Comparison of ENCODE assay signal across 18 cellular contexts in the genomic region with DNA sequence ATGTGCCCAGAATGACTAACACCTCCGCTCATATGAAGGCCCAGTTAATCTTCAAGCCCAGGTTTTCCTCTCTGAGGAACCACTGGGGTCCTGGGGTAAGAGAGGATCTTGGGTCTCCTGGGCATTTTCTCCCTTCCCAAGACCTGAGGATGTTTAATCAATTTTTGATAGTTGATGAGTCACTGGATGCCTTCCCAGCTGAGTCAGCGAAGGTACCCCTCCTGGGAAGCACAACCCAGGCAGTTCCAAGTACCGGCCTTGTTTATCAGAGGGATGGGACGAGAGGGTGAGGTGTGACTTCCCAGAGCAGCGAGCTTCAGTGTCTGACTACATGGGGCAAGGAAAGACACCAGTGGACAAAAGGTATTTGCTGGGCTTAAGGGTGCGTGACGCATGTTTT.
DNase-seq lines count a peak whose midpoint lies in the region; ATAC-seq and TF ChIP-seq lines count a peak whose summit lies in the region.
"Had no signal": no experiment of that assay in that cellular context is flagged by ENCODE, and none has a peak within 500 bp of the region (broad histone marks: within the 10 kb centered on the region; RNA-seq: fewer than 3 reads in every experiment).

No MANE protein-coding gene starts in this region.

- H3K27ac ChIP-seq in stomach (no peak overlapping the region), sigmoid colon (no peak overlapping the region)
- H3K27ac ChIP-seq: vagina had no signal

- 84 to 93% (median 88%) methylated on average over 7 of the region's 7 CpGs for WGBS in stomach, 5 donors
- WGBS in sigmoid colon, 2 donors: 91 to 93% methylated on average over 7 of the region's 7 CpGs

- TF ChIP-seq POLR2A in stomach (IDR thresholded peaks at IDR 0.05): no peak
- no peak for TF ChIP-seq POLR2A in sigmoid colon (IDR thresholded peaks at IDR 0.05)

- DNase-seq in EH (ENCODE audit: low read depth) (peak; percentile 24), M059J (ENCODE audit: low read depth) (peak; percentile 83), astrocyte of the hippocampus (ENCODE audit: low read depth, low spot score) (peak; percentile 70), kidney epithelial cell (ENCODE audit: low read depth) (peak; percentile 41), stomach (no peak), sigmoid colon (no peak), OCI-M2 (lab: John Stamatoyannopoulos, UW; ENCODE audit: unreplicated experiment) (no peak)
- DNase-seq: activated CD8-positive, alpha-beta T cell treated with anti-CD3 and anti-CD28 coated beads for 36 hours; endodermal cell; H9; hypothalamus; NCI-H1417 treated with DMSO at 0.1 percent for 48 hours; NCI-H2171; NCI-H774 had no signal

- no peak for ATAC-seq in GM21619 (IDR thresholded peaks at IDR 0.05; ENCODE audit: unreplicated experiment)
- ATAC-seq: activated CD8-positive, alpha-beta T cell treated with anti-CD3 and anti-CD28 coated beads for 36 hours; left lobe of liver; sciatic nerve had no signal

- H3K4me3 ChIP-seq in kidney epithelial cell (ENCODE audit: low read depth, low read length) (no peak overlapping the region), stomach (no peak overlapping the region), sigmoid colon (no peak overlapping the region)
- H3K4me3 ChIP-seq: vagina had no signal

- no peak for TF ChIP-seq CTCF in kidney epithelial cell (IDR thresholded peaks at IDR 0.05; ENCODE audit: insufficient read depth, low read length, poor library complexity, severe bottlenecking)
- TF ChIP-seq CTCF in stomach (IDR thresholded peaks at IDR 0.05): no peak
- no peak for TF ChIP-seq CTCF in sigmoid colon (IDR thresholded peaks at IDR 0.05)

- H3K4me1 ChIP-seq in stomach (peaks cover 4 to 21% (median 12%) of the 10 kb centered on the region in 4 donors), sigmoid colon (peaks cover 0 to 17% (median 11%) of the 10 kb centered on the region in 4 donors)
- H3K4me1 ChIP-seq: vagina had no signal

- H3K9me3 ChIP-seq in stomach (no peaks in the 10 kb centered on the region), sigmoid colon (no peaks in the 10 kb centered on the region)
- H3K9me3 ChIP-seq: vagina had no signal

- TF ChIP-seq EP300 in stomach (IDR thresholded peaks at IDR 0.05) (no peak), sigmoid colon (IDR thresholded peaks at IDR 0.05) (no peak)

- intact Hi-C loops in stomach (cut with DNase I; ENCODE audit: low total_unique reads): loop anchor here (10.0 kb wide), 1 partner anchor 535 kb away; no protein-coding TSS in a partner anchor
- intact Hi-C loops in sigmoid colon (cut with DNase I): no loop called here

- H3K36me3 ChIP-seq in kidney epithelial cell (ENCODE audit: control insufficient read depth, insufficient read depth, low read length): no peaks in the 10 kb centered on the region
- no peaks in the 10 kb centered on the region for H3K36me3 ChIP-seq in stomach
- H3K36me3 ChIP-seq in sigmoid colon: no peaks in the 10 kb centered on the region
- H3K36me3 ChIP-seq: vagina had no signal

- H3K27me3 ChIP-seq in kidney epithelial cell (ENCODE audit: control insufficient read depth, insufficient read depth, low read length): no peaks in the 10 kb centered on the region
- no peaks in the 10 kb centered on the region for H3K27me3 ChIP-seq in stomach
- no peaks in the 10 kb centered on the region for H3K27me3 ChIP-seq in sigmoid colon
- H3K27me3 ChIP-seq: vagina had no signal

Comparison
In these comparisons a context has a peak if more than half of its experiments do, and no peak if none do; other contexts are left out.
1. DNase-seq: peak in EH (single experiment), M059J (single experiment), astrocyte of the hippocampus (single experiment) and kidney epithelial cell (single experiment); none in stomach (single experiment), sigmoid colon (single experiment) and OCI-M2 (single experiment).